ENCODE assay signal across 8 cellular contexts in the genomic region with DNA sequence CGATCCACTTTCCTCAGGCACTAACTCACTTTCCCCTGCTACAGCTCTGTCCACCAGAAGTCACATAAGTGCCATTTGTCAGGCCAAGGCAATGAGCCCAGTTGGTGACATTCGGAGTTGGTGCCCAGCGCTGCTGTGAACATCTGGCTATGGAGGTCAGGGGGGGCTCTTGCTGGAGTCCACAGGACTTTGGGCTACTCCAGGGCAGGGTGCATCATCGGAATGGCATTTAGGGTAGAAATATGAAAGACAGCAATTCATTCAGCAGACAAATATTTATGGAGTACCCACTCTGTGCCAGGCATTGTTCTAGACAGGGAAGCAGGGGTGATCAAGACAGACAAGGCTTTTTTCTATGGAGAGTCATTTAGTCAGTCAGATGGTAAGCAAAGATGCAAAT. TPM values are rescaled to one million over a fixed set of nuclear protein-coding genes. Genes with fewer than 3 reads are reported as not detected.
DNase-seq lines count a peak whose midpoint lies in the region; ATAC-seq and TF ChIP-seq lines count a peak whose summit lies in the region.

No MANE protein-coding gene starts in this region.

- intact Hi-C loops in naive thymus-derived CD4-positive, alpha-beta T cell (cut with micrococcal nuclease) = loop anchor here (5.0 to 10.0 kb wide), 5 partner anchors 661 to 1172 kb away; a partner anchor contains a TSS

- peak overlapping the region; percentile 87; the same call in 1 of the 2 replicates for H3K4me2 ChIP-seq in OCI-LY1 (ENCODE audit: low read length)

- no peak overlapping the region for H2AFZ ChIP-seq in OCI-LY1 (ENCODE audit: low read length)

- H3K36me3 Mint-ChIP-seq in effector memory CD8-positive, alpha-beta T cell (ENCODE audit: insufficient read depth) = peaks cover 23% of the 10 kb centered on the region
- H3K36me3 Mint-ChIP-seq in naive thymus-derived CD4-positive, alpha-beta T cell = peaks cover 0 to 14% (median 5%) of the 10 kb centered on the region in 5 donors

- H3K27me3 ChIP-seq in OCI-LY1 (ENCODE audit: insufficient read depth, low read length) = no peaks in the 10 kb centered on the region
- H3K27me3 ChIP-seq in naive thymus-derived CD4-positive, alpha-beta T cell (ENCODE audit: control insufficient read depth in 2 of 2, insufficient read depth in 2 of 2, low read length in 2 of 2) = no peaks in the 10 kb centered on the region

- H3K9ac ChIP-seq in OCI-LY1 (ENCODE audit: low read length) = no peak overlapping the region

- peak overlapping the region; percentile 96 to 99 for H3K4me3 Mint-ChIP-seq in effector memory CD8-positive, alpha-beta T cell
- peak overlapping the region; percentile 56 to 100 (median 88) for H3K4me3 Mint-ChIP-seq in naive thymus-derived CD4-positive, alpha-beta T cell

- no peak for ATAC-seq in effector memory CD8-positive, alpha-beta T cell (replicated peaks)
- ATAC-seq in naive thymus-derived CD4-positive, alpha-beta T cell = no peak
- no peak for ATAC-seq in HG02623 (IDR thresholded peaks at IDR 0.05; ENCODE audit: unreplicated experiment)

- H3K9me3 Mint-ChIP-seq in effector memory CD8-positive, alpha-beta T cell = no peaks in the 10 kb centered on the region
- no peaks in the 10 kb centered on the region for H3K9me3 Mint-ChIP-seq in naive thymus-derived CD4-positive, alpha-beta T cell

- H3K27ac Mint-ChIP-seq in effector memory CD8-positive, alpha-beta T cell = no peak overlapping the region
- H3K27ac Mint-ChIP-seq in naive thymus-derived CD4-positive, alpha-beta T cell = peak overlapping the region; percentile 17 to 98 (median 84)

- H3K4me1 ChIP-seq in OCI-LY1 (ENCODE audit: insufficient read depth, low read length, severe bottlenecking) = peaks cover 27% of the 10 kb centered on the region
- peaks cover 7 to 10% of the 10 kb centered on the region in 2 donors for H3K4me1 ChIP-seq in naive thymus-derived CD4-positive, alpha-beta T cell (ENCODE audit: control insufficient read depth in 2 of 2, insufficient read depth in 2 of 2, low read length in 2 of 2)

- POLR2A ChIA-PET in naive thymus-derived CD4-positive, alpha-beta T cell (lab: Charles Lee) = interaction anchor here (0.8 to 1.1 kb wide), 2 partner anchors 9 kb away, joined by 3 read pairs; no protein-coding TSS in a partner anchor

- H3K27ac ChIP-seq in OCI-LY1 (ENCODE audit: low read depth, low read length, poor library complexity, severe bottlenecking) = no peak overlapping the region
- no peak overlapping the region for H3K27ac ChIP-seq in naive thymus-derived CD4-positive, alpha-beta T cell (ENCODE audit: low read depth, low read length)

- H3K9me3 ChIP-seq in OCI-LY1 (ENCODE audit: low read length) = no peaks in the 10 kb centered on the region
- no peaks in the 10 kb centered on the region for H3K9me3 ChIP-seq in naive thymus-derived CD4-positive, alpha-beta T cell (ENCODE audit: control insufficient read depth in 2 of 3, low read length in 3 of 3)

- 0 out of 2 replicates have a peak, but pooled peaks cover 4% of the 10 kb centered on the region for H3K36me3 ChIP-seq in OCI-LY1 (ENCODE audit: insufficient read depth, low read length)
- H3K36me3 ChIP-seq in naive thymus-derived CD4-positive, alpha-beta T cell (ENCODE audit: control insufficient read depth in 2 of 3, insufficient read depth in 3 of 3, low read length in 3 of 3) = peaks cover 0 to 6% (median 0%) of the 10 kb centered on the region in 3 experiments

- peaks cover 25 to 33% of the 10 kb centered on the region in 2 donors for H3K4me1 Mint-ChIP-seq in effector memory CD8-positive, alpha-beta T cell (ENCODE audit: low read depth in 2 of 2)
- H3K4me1 Mint-ChIP-seq in naive thymus-derived CD4-positive, alpha-beta T cell = peaks cover 25 to 39% (median 35%) of the 10 kb centered on the region in 7 donors

- peak; percentile 91 for DNase-seq in Ammon's horn (ENCODE audit: low spot score)
- DNase-seq in effector memory CD8-positive, alpha-beta T cell = no peak
- DNase-seq in naive thymus-derived CD4-positive, alpha-beta T cell = no peak
- no peak for DNase-seq in HuH-7.5 (ENCODE audit: low spot score)
- no peak for DNase-seq in H4 (ENCODE audit: low spot score)
- no peak for DNase-seq in NCI-H526 treated with DMSO at 0.1 percent for 48 hours (lab: John Stamatoyannopoulos, UW)

- CTCF ChIA-PET in naive thymus-derived CD4-positive, alpha-beta T cell (lab: Charles Lee) = no interaction called here

- peaks cover 35% of the 10 kb centered on the region for H3K79me2 ChIP-seq in OCI-LY1 (ENCODE audit: insufficient read depth, low read length)

- no peaks in the 10 kb centered on the region for H4K20me1 ChIP-seq in OCI-LY1 (ENCODE audit: insufficient read depth, low read length)

- TF ChIP-seq CTCF in OCI-LY1 (IDR thresholded peaks at IDR 0.05; ENCODE audit: low read length) = no peak

- H3K9me2 ChIP-seq in OCI-LY1 (ENCODE audit: low read depth, low read length) = no peaks in the 10 kb centered on the region

- no peaks in the 10 kb centered on the region for H3F3A ChIP-seq in OCI-LY1 (ENCODE audit: insufficient read depth, low read length)

- no peak overlapping the region for H3K4me3 ChIP-seq in OCI-LY1 (ENCODE audit: low read depth, low read length, poor library complexity, severe bottlenecking)
- H3K4me3 ChIP-seq in naive thymus-derived CD4-positive, alpha-beta T cell (ENCODE audit: low read length) = no peak overlapping the region

- no peaks in the 10 kb centered on the region for H3K27me3 Mint-ChIP-seq in effector memory CD8-positive, alpha-beta T cell
- no peaks in the 10 kb centered on the region for H3K27me3 Mint-ChIP-seq in naive thymus-derived CD4-positive, alpha-beta T cell

RNA-seq across cellular contexts. Expression of a gene that starts 1.5 kb away (rescaled TPM):
- 100 to 1,000 TPM; 108 to 218 (median 145) TPM for total RNA-seq in naive thymus-derived CD4-positive, alpha-beta T cell
- polyA plus RNA-seq in naive thymus-derived CD4-positive, alpha-beta T cell = 100 to 1,000 TPM; 126 to 138 TPM
- total RNA-seq in H4 (2014; rRNA removed; shearing (Covaris generic)) = 121 and 144 TPM in 2 replicates

RNA-seq across cellular contexts. Expression of a gene that starts 55.3 kb away (rescaled TPM):
- total RNA-seq in naive thymus-derived CD4-positive, alpha-beta T cell = 10 to 100 TPM in 4 of 5 experiments, 1 to 10 TPM in 1; 6.4 to 24.8 (median 11.7) TPM
- 10 to 100 TPM; 15.2 to 25.3 TPM for polyA plus RNA-seq in naive thymus-derived CD4-positive, alpha-beta T cell
- 1.6 TPM in 1 of 2 replicates, not detected in the other for total RNA-seq in H4 (2014; rRNA removed; shearing (Covaris generic))

Comparison
In these comparisons a context has a peak if more than half of its experiments do, and no peak if none do; other contexts are left out.
1. H3K27ac Mint-ChIP-seq: peak in naive thymus-derived CD4-positive, alpha-beta T cell (9 of 9); none in effector memory CD8-positive, alpha-beta T cell (0 of 2).